ENCODE assay signal across 1 cellular context in genomic region chr18:3233433-3234168, GRCh38.
TF ChIP-seq lines count a peak whose summit lies in the region.

No MANE protein-coding gene starts in this region.

TF ChIP-seq in liver, 16 proteins besides CTCF, POLR2A, EP300 and RAD21 (continued from another document):
- TF ChIP-seq REST (IDR thresholded peaks at IDR 0.05): peak; percentile 76
- peak; percentile 99 for TF ChIP-seq RXRA (IDR thresholded peaks at IDR 0.05)
- TF ChIP-seq GABPA (IDR thresholded peaks at IDR 0.05 in 1 of 2, conservative IDR thresholded peaks at IDR 0.05 in 1 of 2): peak in 1 of 2 donors; percentile 56
- TF ChIP-seq FOXA2 (IDR thresholded peaks at IDR 0.05): peak; percentile 73
- TF ChIP-seq SP1 (IDR thresholded peaks at IDR 0.05): peak; percentile 97
- TF ChIP-seq JUND (IDR thresholded peaks at IDR 0.05): peak; percentile 75 to 83
